8 cellular contexts compared by ENCODE assay signal in the genomic region with DNA sequence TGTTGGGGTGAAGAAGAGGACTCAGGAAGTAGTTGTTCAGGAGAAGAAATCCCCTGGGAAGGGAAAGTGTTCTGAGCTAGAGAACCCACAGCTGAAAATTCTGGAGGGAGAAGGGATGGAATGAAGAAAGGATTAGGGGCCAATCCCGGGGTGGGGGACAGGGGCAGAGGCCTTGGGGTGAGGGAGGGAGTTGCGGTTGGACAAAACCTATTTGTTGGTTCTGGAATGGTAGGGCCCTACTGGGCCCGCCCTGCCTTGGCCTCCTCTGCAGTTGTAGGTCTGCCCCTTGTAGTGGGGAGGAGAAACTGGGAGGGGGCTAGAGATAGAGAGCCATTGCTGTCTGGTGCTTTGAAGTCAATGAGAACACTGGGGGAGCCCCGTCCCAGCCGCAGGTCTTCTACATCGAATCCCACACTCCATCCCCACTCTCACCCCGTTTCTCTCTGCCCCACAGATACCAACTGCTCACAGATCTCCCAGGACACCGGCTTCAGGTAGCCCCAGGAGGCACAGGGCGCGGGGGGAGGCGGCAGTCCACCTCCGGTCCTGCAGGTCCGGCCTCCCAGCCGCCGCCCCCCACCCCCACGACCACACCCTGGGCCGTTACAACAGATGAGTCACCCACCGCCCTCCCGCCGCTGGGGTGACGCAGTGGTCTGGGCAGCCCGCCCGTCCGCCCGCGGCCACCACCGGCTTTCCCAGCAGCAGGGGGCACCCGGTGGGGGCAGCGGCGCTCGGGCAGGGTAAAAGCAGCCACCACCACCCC. TPM values are rescaled to one million over a fixed set of nuclear protein-coding genes. Genes with fewer than 3 reads are reported as not detected.
DNase-seq lines count a peak whose midpoint lies in the region; ATAC-seq and TF ChIP-seq lines count a peak whose summit lies in the region.

No MANE protein-coding gene starts in this region.

- WGBS in suprapubic skin = 0% methylated on average over 10 of the region's 31 CpGs

- no peaks in the 10 kb centered on the region for H4K20me1 ChIP-seq in OCI-LY7 (ENCODE audit: insufficient read depth, low read length)

- no peaks in the 10 kb centered on the region for H3K9me3 Mint-ChIP-seq in neural crest cell

- H3K4me2 ChIP-seq in OCI-LY7 (ENCODE audit: low read length) = peak overlapping the region; percentile 90

- H3K27ac ChIP-seq in OCI-LY7 (ENCODE audit: low read depth, low read length, poor library complexity, severe bottlenecking) (peak overlapping the region; percentile 80), suprapubic skin (peak overlapping the region; percentile 94)

- POLR2A ChIA-PET in OCI-LY7 (lab: Charles Lee) = interaction anchor here (0.9 to 2.2 kb wide), 3 partner anchors 9 to 108 kb away, joined by 3 to 6 read pairs (median 3); a partner anchor contains a TSS

- no TSS peak for BruUV-seq in OCI-LY7 (replicated peaks; lab: Mats Ljungman, UMichigan)

- peak overlapping the region; percentile 20; the same call in 1 of the 2 replicates for H2AFZ ChIP-seq in OCI-LY7 (ENCODE audit: low read length)

- no peaks in the 10 kb centered on the region for H3K9me2 ChIP-seq in OCI-LY7 (ENCODE audit: insufficient read depth, low read length)

- peak; percentile 42 to 78 for TF ChIP-seq POLR2A in suprapubic skin (IDR thresholded peaks at IDR 0.05)

- peak overlapping the region; percentile 98 for H3K27ac Mint-ChIP-seq in neural crest cell (ENCODE audit: unreplicated experiment)

- CTCF ChIA-PET in OCI-LY7 (lab: Charles Lee; ENCODE audit: unreplicated experiment) = no interaction called here

- H3K79me2 ChIP-seq in OCI-LY7 (ENCODE audit: insufficient read depth, low read depth, low read length) = peaks cover 47% of the 10 kb centered on the region; the same call in 1 of the 2 replicates

- intact Hi-C loops in OCI-LY7 (cut with micrococcal nuclease; ENCODE audit: unreplicated experiment) = no loop called here

- no peak for TF ChIP-seq EP300 in suprapubic skin (IDR thresholded peaks at IDR 0.05)

- H3K4me3 ChIP-seq in OCI-LY7 (ENCODE audit: low read depth, low read length, poor library complexity, severe bottlenecking) (peak overlapping the region; percentile 94), fibroblast of the aortic adventitia (ENCODE audit: low read depth, low read length) (peak overlapping the region; percentile 96), suprapubic skin (peak overlapping the region; percentile 63)

- H3K9me3 ChIP-seq in OCI-LY7 (ENCODE audit: low read length) (no peaks in the 10 kb centered on the region), suprapubic skin (no peaks in the 10 kb centered on the region)

- H3K27me3 ChIP-seq in suprapubic skin = no peaks in the 10 kb centered on the region

- ATAC-seq in HG03095 (IDR thresholded peaks at IDR 0.05; ENCODE audit: unreplicated experiment) = no peak

- DNase-seq in AG20443 (ENCODE audit: low spot score) (peak; percentile 98), GOT3 (lab: John Stamatoyannopoulos, UW) (peak; percentile 81), OCI-LY7 (ENCODE audit: low spot score) (peak; percentile 44), fibroblast of the aortic adventitia (ENCODE audit: low read depth) (peak; percentile 88), neural crest cell (ENCODE audit: low read depth, low spot score) (no peak), suprapubic skin (ENCODE audit: low spot score in 2 of 2) (peak; percentile 96)
- DNase-seq in activated T-helper 9 cell treated with anti-CD3 and anti-CD28 coated beads, Interleukin-2, amount 50 U/mL, for 16 hours (ENCODE audit: low read depth) = peak; percentile 59

- H3K4me3 Mint-ChIP-seq in neural crest cell = peak overlapping the region; percentile 80

- TF ChIP-seq CTCF in OCI-LY7 (conservative IDR thresholded peaks at IDR 0.05; ENCODE audit: low read length) = no peak
- TF ChIP-seq CTCF in fibroblast of the aortic adventitia (IDR thresholded peaks at IDR 0.05; ENCODE audit: insufficient read depth, low read length) = peak; percentile 19
- no peak for TF ChIP-seq CTCF in neural crest cell (conservative IDR thresholded peaks at IDR 0.05)
- TF ChIP-seq CTCF in suprapubic skin (IDR thresholded peaks at IDR 0.05) = no peak

- H3K27me3 Mint-ChIP-seq in neural crest cell (ENCODE audit: low read depth) = peaks cover 33% of the 10 kb centered on the region

- H3K4me1 Mint-ChIP-seq in neural crest cell = peaks cover 33% of the 10 kb centered on the region

- H3K36me3 Mint-ChIP-seq in neural crest cell (ENCODE audit: low read depth) = no peaks in the 10 kb centered on the region

- H3K36me3 ChIP-seq in OCI-LY7 (ENCODE audit: insufficient read depth, low read length) (peaks cover 19% of the 10 kb centered on the region), suprapubic skin (peaks cover 17% of the 10 kb centered on the region)

- H3K4me1 ChIP-seq in OCI-LY7 (ENCODE audit: insufficient read depth, low read length, poor library complexity, severe bottlenecking) = peaks cover 43% of the 10 kb centered on the region
- H3K4me1 ChIP-seq in suprapubic skin = peaks cover 61% of the 10 kb centered on the region

RNA-seq across cellular contexts. Expression of a gene that starts 1.1 kb away (rescaled TPM):
- 193 and 260 TPM in 2 replicates for total RNA-seq in OCI-LY7 (2014; rRNA removed; shearing (Covaris generic))
- total RNA-seq in OCI-LY7 (2022) (195 and 215 TPM in 2 replicates), fibroblast of the aortic adventitia (ENCODE audit: low replicate concordance) (62.4 and 228 TPM in 2 replicates), neural crest cell (20.1 and 20.9 TPM in 2 replicates), suprapubic skin (100 to 1,000 TPM; 281 to 427 (median 338) TPM)

RNA-seq across cellular contexts. Expression of a gene that starts 21.2 kb away (rescaled TPM):
- total RNA-seq in OCI-LY7 (2014; rRNA removed; shearing (Covaris generic)) = not detected in 2 replicates
- total RNA-seq in OCI-LY7 (2022) = not detected in 2 replicates
- total RNA-seq in fibroblast of the aortic adventitia (ENCODE audit: low replicate concordance) = 2.0 TPM in 1 of 2 replicates, not detected in the other
- total RNA-seq in neural crest cell = 23.9 and 24.5 TPM in 2 replicates
- 10 to 100 TPM; 26.1 to 44.1 (median 28.4) TPM for total RNA-seq in suprapubic skin

RNA-seq across cellular contexts. Expression of a gene that starts 24.2 kb away (rescaled TPM):
- total RNA-seq in OCI-LY7 (2014; rRNA removed; shearing (Covaris generic)) = 0.57 TPM in 1 of 2 replicates, not detected in the other
- total RNA-seq in OCI-LY7 (2022) (0.63 and 0.85 TPM in 2 replicates), fibroblast of the aortic adventitia (ENCODE audit: low replicate concordance) (0.27 and 1.4 TPM in 2 replicates), neural crest cell (not detected in 2 replicates), suprapubic skin (1 to 10 TPM in 3 of 4 donors, under 1 TPM in 1; 0.78 to 2.1 (median 1.6) TPM)

RNA-seq across cellular contexts. Expression of a gene that starts 29.8 kb away (rescaled TPM):
- total RNA-seq in OCI-LY7 (2014; rRNA removed; shearing (Covaris generic)) = not detected in 2 replicates
- total RNA-seq in OCI-LY7 (2022) = not detected in 2 replicates
- not detected in 2 replicates for total RNA-seq in fibroblast of the aortic adventitia (ENCODE audit: low replicate concordance)
- not detected in 2 replicates for total RNA-seq in neural crest cell
- not detected for total RNA-seq in suprapubic skin
